In genomic region chr3:44235604-44236484, GRCh38 we compare ENCODE assay signal across 8 cellular contexts. TPM values are rescaled to one million over a fixed set of nuclear protein-coding genes. Genes with fewer than 3 reads are reported as not detected.
A peak's percentile ranks its signal among the peaks of the same experiment; 100 is the strongest.
DNase-seq lines count a peak whose midpoint lies in the region; ATAC-seq and TF ChIP-seq lines count a peak whose summit lies in the region.

No MANE protein-coding gene starts in this region.

- no peaks in the 10 kb centered on the region for H3K27me3 ChIP-seq in right lobe of liver

- WGBS in right lobe of liver (ENCODE audit: insufficient coverage, low coverage, low lambda C conversion rate, missing lambda C conversion rate), result 27% methylated on average over 15 of the region's 16 CpGs

- ATAC-seq in right lobe of liver (peak; percentile 90 to 98 (median 96)), HG03520 (IDR thresholded peaks at IDR 0.05; ENCODE audit: unreplicated experiment) (no peak)

- peaks cover 9% of the 10 kb centered on the region for H3K27me3 Mint-ChIP-seq in HFFc6 (ENCODE audit: insufficient read depth)

- intact Hi-C loops in right lobe of liver (cut with DNase I), result no loop called here

- H3K9me3 Mint-ChIP-seq in HFFc6, result no peaks in the 10 kb centered on the region

- no peak overlapping the region for H3K27ac Mint-ChIP-seq in HFFc6

- H3K4me1 Mint-ChIP-seq in HFFc6 (ENCODE audit: low read depth), result peaks cover 9% of the 10 kb centered on the region

- no peak for TF ChIP-seq POLR2A in right lobe of liver (IDR thresholded peaks at IDR 0.05)

- no peak overlapping the region for H3K4me3 ChIP-seq in right lobe of liver

- H3K9me3 ChIP-seq in right lobe of liver, result no peaks in the 10 kb centered on the region

- no peaks in the 10 kb centered on the region for H3K36me3 ChIP-seq in right lobe of liver

- peak overlapping the region; percentile 15; the same call in 1 of the 2 replicates for H3K4me3 Mint-ChIP-seq in HFFc6

- DNase-seq in DMS153 treated with DMSO at 0.1 percent for 48 hours (lab: John Stamatoyannopoulos, UW; ENCODE audit: unreplicated experiment), result peak; percentile 15
- peak; percentile 80 for DNase-seq in HFFc6
- DNase-seq in NCI-H446 treated with DMSO at 0.1 percent for 48 hours (lab: John Stamatoyannopoulos, UW), result peak; percentile 4
- peak; percentile 55 to 59 for DNase-seq in activated CD4-positive, alpha-beta T cell treated with anti-CD3 and anti-CD28 coated beads for 4 hours
- DNase-seq in dermis microvascular lymphatic vessel endothelial cell (ENCODE audit: low read depth in 2 of 2), result peak; percentile 9 to 88
- peak in 1 of 3 donors; percentile 36 for DNase-seq in right lobe of liver
- peak; percentile 57 for DNase-seq in stimulated activated CD4-positive, alpha-beta T cell treated with anti-CD3 and anti-CD28 coated beads, Interleukin-4, amount 100 ng/mL, for 24 hours

- no peaks in the 10 kb centered on the region for H3K36me3 Mint-ChIP-seq in HFFc6 (ENCODE audit: low read depth)

- TF ChIP-seq CTCF in HFFc6 (IDR thresholded peaks at IDR 0.05) (peak; percentile 92), right lobe of liver (IDR thresholded peaks at IDR 0.05) (peak; percentile 43 to 78 (median 74))

- H3K27ac ChIP-seq in right lobe of liver, result no peak overlapping the region

- no peaks in the 10 kb centered on the region for H3K4me1 ChIP-seq in right lobe of liver

RNA-seq across cellular contexts. Expression of gene TOPAZ1, which starts 5.8 kb away (rescaled TPM):
- not detected for total RNA-seq in HFFc6 (2021; fragmentation: NEBNext Ultra II Directional; extraction: Animal tissue kit (Norgen Biotek cat#: 25700))
- total RNA-seq in dermis microvascular lymphatic vessel endothelial cell (not detected in 2 replicates), right lobe of liver (not detected)
